Comparison of ENCODE assay signal across 8 cellular contexts in the genomic region with DNA sequence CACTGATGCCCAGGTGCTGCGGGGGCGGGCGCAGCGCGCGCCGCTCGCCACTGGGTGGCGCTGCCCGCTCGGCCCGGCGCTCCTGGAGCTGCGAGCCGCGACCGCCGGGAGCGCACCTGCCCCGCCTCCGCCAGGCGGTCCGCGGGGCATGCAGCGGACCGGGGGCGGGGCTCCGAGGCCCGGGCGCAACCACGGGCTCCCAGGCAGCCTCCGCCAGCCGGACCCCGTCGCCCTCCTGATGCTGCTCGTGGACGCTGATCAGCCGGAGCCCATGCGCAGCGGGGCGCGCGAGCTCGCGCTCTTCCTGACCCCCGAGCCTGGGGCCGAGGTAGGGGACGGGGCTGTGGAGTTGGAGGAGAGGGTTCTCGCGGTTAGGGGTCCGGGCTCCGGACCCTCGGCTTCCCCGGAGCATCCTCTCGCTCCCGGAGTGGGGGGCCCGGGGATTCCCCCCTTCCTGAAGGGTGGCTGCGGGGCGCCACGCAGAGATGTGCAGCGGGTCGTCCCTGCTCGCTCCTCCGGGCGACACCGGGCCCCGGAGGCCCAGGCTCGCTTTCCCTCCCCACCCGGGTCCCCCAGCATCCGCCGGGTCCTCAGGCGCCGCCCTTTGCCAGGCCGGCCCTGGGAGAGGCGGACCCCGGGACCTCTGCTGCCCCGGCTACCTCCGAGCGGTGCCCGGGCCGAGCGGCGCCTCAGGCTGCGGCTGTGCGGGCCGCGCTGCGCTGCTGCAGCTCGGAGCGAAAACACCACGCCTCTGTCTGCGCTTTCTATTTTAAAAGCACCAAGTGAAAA. TPM values are rescaled to one million over a fixed set of nuclear protein-coding genes. Genes with fewer than 3 reads are reported as not detected.
A peak's percentile ranks its signal among the peaks of the same experiment; 100 is the strongest.
DNase-seq lines count a peak whose midpoint lies in the region; ATAC-seq and TF ChIP-seq lines count a peak whose summit lies in the region.

Gene BCAS4, plus strand, starts transcription at position 216 of the 789 bp plus-strand sequence. Its CDS starts 23 bp downstream, at position 239.

- H3K27ac Mint-ChIP-seq in activated B cell treated with CpG ODN at 0.5 μM for 24 hours, result peak within 1 kb of the TSS; percentile 88

- intact Hi-C loops in activated B cell treated with CpG ODN at 0.5 μM for 24 hours (cut with micrococcal nuclease), result loop anchor here (1.0 to 5.0 kb wide), 7 partner anchors 9 to 511 kb away; partner anchors contain the start of genes ADNP, DPM1 and MOCS3

- CTCF ChIA-PET in activated B cell treated with CpG ODN at 0.5 μM for 24 hours (lab: Charles Lee), result interaction anchor here (0.6 to 10.4 kb wide), 45 partner anchors 9 to 512 kb away, joined by 3 to 231 read pairs (median 5); partner anchors contain the start of genes ADNP, DPM1 and MOCS3

- POLR2A ChIA-PET in activated B cell treated with CpG ODN at 0.5 μM for 24 hours (lab: Charles Lee), result interaction anchor here (0.6 to 10.3 kb wide), 24 partner anchors 9 to 1606 kb away, joined by 3 to 364 read pairs (median 4); partner anchors contain the start of genes ADNP, DPM1, MOCS3 and PARD6B

- peaks cover 15% of the 10 kb centered on the region for H3K36me3 Mint-ChIP-seq in activated B cell treated with CpG ODN at 0.5 μM for 24 hours (ENCODE audit: low read depth)

- H3K36me3 ChIP-seq in kidney epithelial cell (ENCODE audit: control insufficient read depth, insufficient read depth, low read length), result no peaks in the 10 kb centered on the region

- TF ChIP-seq CTCF in activated B cell treated with CpG ODN at 0.5 μM for 24 hours (IDR thresholded peaks at IDR 0.05) (peak; percentile 36), kidney epithelial cell (IDR thresholded peaks at IDR 0.05; ENCODE audit: insufficient read depth, low read length, poor library complexity, severe bottlenecking) (no peak)

- H3K27me3 Mint-ChIP-seq in activated B cell treated with CpG ODN at 0.5 μM for 24 hours, result no peaks in the 10 kb centered on the region

- peak within 1 kb of the TSS; percentile 84 for H3K4me3 Mint-ChIP-seq in activated B cell treated with CpG ODN at 0.5 μM for 24 hours

- no peaks in the 10 kb centered on the region for H3K9me3 Mint-ChIP-seq in activated B cell treated with CpG ODN at 0.5 μM for 24 hours

- peak within 1 kb of the TSS; percentile 16 for H3K27ac ChIP-seq in caudate nucleus (ENCODE audit: low read depth, low read length)

- ATAC-seq in HG02798 (IDR thresholded peaks at IDR 0.05; ENCODE audit: poor library complexity, unreplicated experiment) (peak; percentile 77), activated B cell treated with CpG ODN at 0.5 μM for 24 hours (ENCODE audit: low read depth) (peak; percentile 78)

- DNase-seq in NCI-H82 (lab: John Stamatoyannopoulos, UW) (peak; percentile 84), NCI-H82 treated with DMSO at 0.1 percent for 48 hours (lab: John Stamatoyannopoulos, UW; ENCODE audit: unreplicated experiment) (no peak), NCI-H1694 (lab: John Stamatoyannopoulos, UW) (peak; percentile 10), activated B cell treated with CpG ODN at 0.5 μM for 24 hours (peak; percentile 91), caudate nucleus (lab: John Stamatoyannopoulos, UW) (peak in 51 of 61 donors; percentile 7 to 79 (median 54)), kidney epithelial cell (ENCODE audit: low read depth) (peak; percentile 38)
- peak; percentile 63 to 75 for DNase-seq in stimulated activated CD4-positive, alpha-beta T cell treated with anti-CD3 and anti-CD28 coated beads, Interleukin-1b, Interleukin-23, amount 100 ng/mL, for 1 hour (ENCODE audit: low read depth in 2 of 2)

- peak within 1 kb of the TSS; percentile 93 for H3K4me3 ChIP-seq in kidney epithelial cell (ENCODE audit: low read depth, low read length)

- no peaks in the 10 kb centered on the region for H3K27me3 ChIP-seq in kidney epithelial cell (ENCODE audit: control insufficient read depth, insufficient read depth, low read length)

- peaks cover 51% of the 10 kb centered on the region for H3K4me1 Mint-ChIP-seq in activated B cell treated with CpG ODN at 0.5 μM for 24 hours

RNA-seq across cellular contexts. Expression of gene BCAS4, which starts in this region (rescaled TPM):
- total RNA-seq in activated B cell treated with CpG ODN at 0.5 μM for 24 hours, result 43.2 and 46.7 TPM in 2 replicates
- total RNA-seq in kidney epithelial cell, result 24.7 and 28.0 TPM in 2 replicates
